ENCODE assay signal across 8 cellular contexts in genomic region chr15:66497502-66498455, GRCh38. TPM values are rescaled to one million over a fixed set of nuclear protein-coding genes. Genes with fewer than 3 reads are reported as not detected.
A peak's percentile ranks its signal among the peaks of the same experiment; 100 is the strongest.
DNase-seq lines count a peak whose midpoint lies in the region; FAIRE-seq and TF ChIP-seq lines count a peak whose summit lies in the region.

SNAPC5 (minus strand) TSS chr15:66497762; CDS start chr15:66497731, 31 bp downstream.

- H3K4me1 ChIP-seq in H9 (ENCODE audit: insufficient read depth, low read length): no peaks in the 10 kb centered on the region
- H3K4me1 ChIP-seq in neural progenitor cell: peaks cover 8% of the 10 kb centered on the region
- H3K4me1 ChIP-seq in subcutaneous abdominal adipose tissue (ENCODE audit: control insufficient read depth in 5 of 5, insufficient read depth in 5 of 5, low read length in 5 of 5): peaks cover 3 to 31% (median 23%) of the 10 kb centered on the region in 5 donors

- peaks cover 99% of the 10 kb centered on the region for H3K36me3 ChIP-seq in MG63
- H3K36me3 ChIP-seq in neural progenitor cell: peaks cover 18% of the 10 kb centered on the region
- peaks cover 40 to 75% (median 67%) of the 10 kb centered on the region in 5 donors for H3K36me3 ChIP-seq in subcutaneous abdominal adipose tissue (ENCODE audit: control insufficient read depth in 5 of 5, insufficient read depth in 5 of 5, low read length in 5 of 5)

- H3K79me1 ChIP-seq in H9 (ENCODE audit: insufficient read depth, low read depth, low read length, poor library complexity, severe bottlenecking): no peaks in the 10 kb centered on the region

- no CpG with 5 or more reads among the region's 43 CpGs for WGBS in H9 (ENCODE audit: extremely low coverage, insufficient read length, low lambda C conversion rate)

- no peak within 1 kb of the TSS for H3K56ac ChIP-seq in H9 (ENCODE audit: insufficient read length, low read depth, low read length)

- no peak within 1 kb of the TSS for H3K23ac ChIP-seq in H9 (ENCODE audit: insufficient read length, low read depth, low read length)

- peak within 1 kb of the TSS; percentile 82 for H3K18ac ChIP-seq in H9 (ENCODE audit: insufficient read length, low read depth, low read length)

- peak within 1 kb of the TSS; percentile 97 to 99 (median 99) for H3K27ac Mint-ChIP-seq in H9
- peak within 1 kb of the TSS; percentile 94 for H3K27ac Mint-ChIP-seq in neural progenitor cell

- H3K27ac ChIP-seq in H9 (ENCODE audit: insufficient read length, low read depth, low read length) (peak within 1 kb of the TSS; percentile 90), neural progenitor cell (peak within 1 kb of the TSS; percentile 83), subcutaneous abdominal adipose tissue (ENCODE audit: low read depth, low read length) (peak within 1 kb of the TSS; percentile 93)

- H2BK120ac ChIP-seq in H9 (ENCODE audit: low read depth, low read length, poor library complexity, severe bottlenecking): no peak within 1 kb of the TSS

- TF ChIP-seq CTCF in H9 (conservative IDR thresholded peaks at IDR 0.05) (peak; percentile 100), foreskin fibroblast (IDR thresholded peaks at IDR 0.05; ENCODE audit: low read depth, low read length) (peak; percentile 93), neural progenitor cell (IDR thresholded peaks at IDR 0.05) (peak; percentile 99)

- H3K9me3 Mint-ChIP-seq in H9 (no peaks in the 10 kb centered on the region; a peak in 1 of 5 replicates), neural progenitor cell (no peaks in the 10 kb centered on the region)

- peak; percentile 97 for FAIRE-seq in G401.6 (lab: Jason Lieb, UNC)

- H3K36me3 Mint-ChIP-seq in H9 (ENCODE audit: insufficient read depth in 1 of 3, low read depth in 3 of 3): peaks cover 40 to 93% (median 77%) of the 10 kb centered on the region in 3 experiments
- peaks cover 24% of the 10 kb centered on the region for H3K36me3 Mint-ChIP-seq in neural progenitor cell

- no peak within 1 kb of the TSS for H3T11ph ChIP-seq in H9 (ENCODE audit: low read length)

- H3K9ac ChIP-seq in H9 (ENCODE audit: extremely low read depth, insufficient read length, low read length) (peak within 1 kb of the TSS; percentile 92), neural progenitor cell (peak within 1 kb of the TSS; percentile 77), subcutaneous abdominal adipose tissue (ENCODE audit: low read length in 5 of 5) (peak within 1 kb of the TSS; percentile 92 to 99 (median 98))

- H2AK5ac ChIP-seq in H9 (ENCODE audit: insufficient read length, low read length): no peak within 1 kb of the TSS

- H3K23me2 ChIP-seq in H9 (ENCODE audit: insufficient read length, low read depth, low read length, poor library complexity, severe bottlenecking): peaks cover 4% of the 10 kb centered on the region

- H3K79me2 ChIP-seq in H9 (ENCODE audit: insufficient read depth, low read length): peaks cover 3% of the 10 kb centered on the region; the same call in 1 of the 2 replicates
- peaks cover 45% of the 10 kb centered on the region for H3K79me2 ChIP-seq in neural progenitor cell (ENCODE audit: low read depth)

- no peak within 1 kb of the TSS for H2BK12ac ChIP-seq in H9 (ENCODE audit: insufficient read length, low read depth, low read length)

- no peak within 1 kb of the TSS for H2BK20ac ChIP-seq in H9 (ENCODE audit: low read depth, low read length, poor library complexity, severe bottlenecking)

- peak within 1 kb of the TSS; percentile 33 for H3K14ac ChIP-seq in H9 (ENCODE audit: insufficient read depth, low read length)

- no peaks in the 10 kb centered on the region for H3K27me3 ChIP-seq in H9 (ENCODE audit: insufficient read depth, low read length)
- no peaks in the 10 kb centered on the region for H3K27me3 ChIP-seq in MG63
- H3K27me3 ChIP-seq in neural progenitor cell: no peaks in the 10 kb centered on the region
- no peaks in the 10 kb centered on the region for H3K27me3 ChIP-seq in subcutaneous abdominal adipose tissue (ENCODE audit: control insufficient read depth in 5 of 5, insufficient read depth in 4 of 5, low read length in 5 of 5)

- H3K9me3 ChIP-seq in H9 (ENCODE audit: control insufficient read depth, low read depth, low read length): no peaks in the 10 kb centered on the region
- no peaks in the 10 kb centered on the region for H3K9me3 ChIP-seq in MG63
- no peaks in the 10 kb centered on the region for H3K9me3 ChIP-seq in neural progenitor cell (ENCODE audit: low read depth)
- no peaks in the 10 kb centered on the region for H3K9me3 ChIP-seq in subcutaneous abdominal adipose tissue (ENCODE audit: control insufficient read depth in 5 of 5, low read length in 5 of 5)

- H3K4me2 ChIP-seq in H9 (ENCODE audit: insufficient read depth, insufficient read length, low read length): peak within 1 kb of the TSS; percentile 86
- peak within 1 kb of the TSS; percentile 96 for H3K4me2 ChIP-seq in neural progenitor cell

- H4K20me1 ChIP-seq in H9 (ENCODE audit: control insufficient read depth, insufficient read depth, insufficient read length) (no peaks in the 10 kb centered on the region), neural progenitor cell (ENCODE audit: low read depth) (peaks cover 46% of the 10 kb centered on the region)

- H2AFZ ChIP-seq in H9 (ENCODE audit: low read length): no peak within 1 kb of the TSS
- peak within 1 kb of the TSS; percentile 54 for H2AFZ ChIP-seq in neural progenitor cell (replicated peaks)

- H4K5ac ChIP-seq in H9 (ENCODE audit: insufficient read length, low read depth, low read length): peak within 1 kb of the TSS; percentile 36

- no peak within 1 kb of the TSS for H2BK15ac ChIP-seq in H9 (ENCODE audit: low read depth, low read length)

- H3K4ac ChIP-seq in H9 (ENCODE audit: low read depth, low read length): no peak within 1 kb of the TSS; the same call in 1 of the 2 replicates

- H3K4me3 ChIP-seq in MG63 (peak within 1 kb of the TSS; percentile 55), foreskin fibroblast (ENCODE audit: low read depth in 1 of 2, low read length in 2 of 2) (peak within 1 kb of the TSS; percentile 90 to 98), neural progenitor cell (peak within 1 kb of the TSS; percentile 94), subcutaneous abdominal adipose tissue (ENCODE audit: low read depth in 1 of 5, low read length in 5 of 5) (peak within 1 kb of the TSS; percentile 81 to 98 (median 97))

- H3K27me3 Mint-ChIP-seq in H9 (ENCODE audit: low read depth): no peaks in the 10 kb centered on the region
- no peaks in the 10 kb centered on the region for H3K27me3 Mint-ChIP-seq in neural progenitor cell (ENCODE audit: insufficient read depth, low read depth)

- DNase-seq in H9: peak; percentile 98
- peak; percentile 93 for DNase-seq in MG63
- peak; percentile 89 for DNase-seq in SIG-M5 treated with dmso at 0.1 percent for 504 hours (lab: John Stamatoyannopoulos, UW; ENCODE audit: unreplicated experiment)
- peak; percentile 98 for DNase-seq in activated gamma-delta T cell treated with Interleukin-2 at 50 U/mL for 16 hours
- peak; percentile 94 to 99 for DNase-seq in foreskin fibroblast
- DNase-seq in neural progenitor cell (ENCODE audit: low spot score): peak; percentile 99

- no peak within 1 kb of the TSS for H4K8ac ChIP-seq in H9 (replicated peaks; ENCODE audit: insufficient read length, low read depth, low read length)

- no peak within 1 kb of the TSS for H4K91ac ChIP-seq in H9 (ENCODE audit: insufficient read length, low read depth, low read length)

- H2BK5ac ChIP-seq in H9 (ENCODE audit: insufficient read length, low read length): peak within 1 kb of the TSS; percentile 53

- H3K4me1 Mint-ChIP-seq in H9: peaks cover 17 to 20% of the 10 kb centered on the region in 2 experiments
- H3K4me1 Mint-ChIP-seq in neural progenitor cell: peaks cover 18% of the 10 kb centered on the region

- H3K4me3 Mint-ChIP-seq in H9 (peak within 1 kb of the TSS; percentile 85 to 87), neural progenitor cell (peak within 1 kb of the TSS; percentile 92)

- H3F3A ChIP-seq in neural progenitor cell (ENCODE audit: low read depth): peaks cover 76% of the 10 kb centered on the region

RNA-seq across cellular contexts. Expression of gene SNAPC5, which starts in this region (rescaled TPM):
- total RNA-seq in H9 (2021) (28.9 and 30.7 TPM in 2 replicates), neural progenitor cell (ENCODE audit: low replicate concordance) (26.2 and 32.7 TPM in 2 replicates)
- 35.4 and 40.8 TPM in 2 replicates for total RNA-seq in MG63 (2014; rRNA removed; shearing (Covaris generic); ENCODE audit: low replicate concordance)

Comparison
In these comparisons a context has a peak if more than half of its experiments do, and no peak if none do; other contexts are left out.
1. Peak in every context shown above with its lines: DNase-seq, H3K4me3 ChIP-seq and H3K27ac ChIP-seq.